10 cellular contexts compared by ENCODE assay signal in genomic region chr11:68927280-68928107, GRCh38. TPM values are rescaled to one million over a fixed set of nuclear protein-coding genes. Genes with fewer than 3 reads are reported as not detected.
DNase-seq lines count a peak whose midpoint lies in the region; ATAC-seq, FAIRE-seq and TF ChIP-seq lines count a peak whose summit lies in the region.
"Had no signal": no experiment of that assay in that cellular context is flagged by ENCODE, and none has a peak within 500 bp of the region (broad histone marks: within the 10 kb centered on the region; RNA-seq: fewer than 3 reads in every experiment).

No MANE protein-coding gene starts in this region.

- H3K36me3 ChIP-seq in endodermal cell (ENCODE audit: control insufficient read depth, insufficient read depth, low read length) (peaks cover 76% of the 10 kb centered on the region), sigmoid colon (peaks cover 17 to 66% (median 34%) of the 10 kb centered on the region in 4 donors)

- ATAC-seq in HG03520 (IDR thresholded peaks at IDR 0.05; ENCODE audit: unreplicated experiment) (no peak), HG03521 (IDR thresholded peaks at IDR 0.05; ENCODE audit: unreplicated experiment) (no peak)

- H3K4me3 ChIP-seq in endodermal cell (ENCODE audit: low read length) (peak overlapping the region; percentile 61), sigmoid colon (no peak overlapping the region)

- H3K27ac Mint-ChIP-seq in endodermal cell: peak overlapping the region; percentile 30

- no peak overlapping the region for H3K4me3 Mint-ChIP-seq in endodermal cell

- H3K4me1 Mint-ChIP-seq in endodermal cell: no peaks in the 10 kb centered on the region

- peaks cover 35% of the 10 kb centered on the region for H3K9me3 Mint-ChIP-seq in endodermal cell

- no peak for TF ChIP-seq CTCF in endodermal cell (conservative IDR thresholded peaks at IDR 0.05)
- TF ChIP-seq CTCF in sigmoid colon (IDR thresholded peaks at IDR 0.05): no peak

- H3K9me3 ChIP-seq in endodermal cell (ENCODE audit: control insufficient read depth, low read length) (peaks cover 33% of the 10 kb centered on the region), sigmoid colon (peaks cover 7 to 15% (median 9%) of the 10 kb centered on the region in 4 donors)

- H3K27ac ChIP-seq in endodermal cell (ENCODE audit: low read depth, low read length): no peak overlapping the region
- peak overlapping the region; percentile 81 to 94 (median 85) for H3K27ac ChIP-seq in sigmoid colon

- peak; percentile 69 for FAIRE-seq in GM19239 (lab: Jason Lieb, UNC)

- DNase-seq in GM19239 (ENCODE audit: insufficient read length, low spot score) (no peak), NOMO-1 (lab: John Stamatoyannopoulos, UW; ENCODE audit: unreplicated experiment in 2 of 2) (peak; percentile 88 to 91), endodermal cell (no peak), sigmoid colon (no peak), 8988T (no peak), activated gamma-delta T cell (lab: John Stamatoyannopoulos, UW) (no peak)
- DNase-seq: activated T-cell treated with anti-CD3 and anti-CD28 coated beads, Interleukin-2, amount 50 U/mL, for 1 hour; occipital lobe had no signal

- H3K4me1 ChIP-seq in endodermal cell (ENCODE audit: control insufficient read depth, insufficient read depth, low read length): peaks cover 5% of the 10 kb centered on the region
- H3K4me1 ChIP-seq in sigmoid colon: peaks cover 0 to 59% (median 46%) of the 10 kb centered on the region in 4 donors

- H3K9ac ChIP-seq in endodermal cell (ENCODE audit: extremely low read depth, low read length, poor library complexity, severe bottlenecking): no peak overlapping the region

- peaks cover 85% of the 10 kb centered on the region for H3K36me3 Mint-ChIP-seq in endodermal cell (ENCODE audit: low read depth)

- H3K27me3 Mint-ChIP-seq in endodermal cell (ENCODE audit: insufficient read depth): no peaks in the 10 kb centered on the region

- TF ChIP-seq POLR2A in sigmoid colon (IDR thresholded peaks at IDR 0.05): no peak

- H3K27me3 ChIP-seq in endodermal cell (ENCODE audit: control insufficient read depth, insufficient read depth, low read length, poor library complexity, severe bottlenecking) (no peaks in the 10 kb centered on the region), sigmoid colon (no peaks in the 10 kb centered on the region)

- 94 to 97% methylated on average over 11 to 12 of the region's 12 CpGs for WGBS in endodermal cell (ENCODE audit: insufficient coverage in 1 of 2, insufficient read length in 1 of 2), 2 experiments
- WGBS in sigmoid colon, 2 donors: 68 to 85% methylated on average over 12 of the region's 12 CpGs

- TF ChIP-seq EP300 in sigmoid colon (IDR thresholded peaks at IDR 0.05): no peak

- intact Hi-C loops in sigmoid colon (cut with DNase I): loop anchor here (2.0 kb wide), 1 partner anchor 83 kb away; no protein-coding TSS in a partner anchor

RNA-seq across cellular contexts. Expression of gene IGHMBP2, which starts 23.8 kb away (rescaled TPM):
- total RNA-seq in endodermal cell (10 to 100 TPM; 23.9 to 28.3 TPM), sigmoid colon (10 to 100 TPM; 12.2 to 41.3 (median 30.4) TPM)
- 16.2 TPM for polyA plus RNA-seq in endodermal cell (2013, experiment 1 of 2)
- 12.4 TPM for polyA plus RNA-seq in endodermal cell (2013, experiment 2 of 2)
- 10 to 100 TPM in 1 of 3 donors, 1 to 10 TPM in 2; 5.4 to 15.7 (median 8.1) TPM for polyA plus RNA-seq in sigmoid colon

RNA-seq across cellular contexts. Expression of gene MRPL21, which starts 23.9 kb away (rescaled TPM):
- total RNA-seq in endodermal cell (10 to 100 TPM; 63.8 to 64.9 TPM), sigmoid colon (10 to 100 TPM; 53.7 to 99.1 (median 67.5) TPM)
- 58.7 TPM for polyA plus RNA-seq in endodermal cell (2013, experiment 1 of 2)
- 54.7 TPM for polyA plus RNA-seq in endodermal cell (2013, experiment 2 of 2)
- 100 to 1,000 TPM; 107 to 134 (median 124) TPM for polyA plus RNA-seq in sigmoid colon

RNA-seq across cellular contexts. Expression of gene MRGPRD, which starts 53.3 kb away (rescaled TPM):
- total RNA-seq in endodermal cell: not detected
- polyA plus RNA-seq in endodermal cell (2013, experiment 1 of 2): not detected
- not detected for polyA plus RNA-seq in endodermal cell (2013, experiment 2 of 2)
- 1 to 10 TPM in 3 of 4 donors, not detected in 1; 1.9 to 2.2 (median 2.1) TPM for total RNA-seq in sigmoid colon
- not detected for polyA plus RNA-seq in sigmoid colon
- total RNA-seq: occipital lobe had no signal

Comparison
In these comparisons a context has a peak if more than half of its experiments do, and no peak if none do; other contexts are left out.
1. DNase-seq: peak in NOMO-1 (2 of 2); none in GM19239 (single experiment), endodermal cell (single experiment), sigmoid colon (single experiment), 8988T (single experiment) and activated gamma-delta T cell (single experiment).